8 cellular contexts compared by ENCODE assay signal in genomic region chr3:165195628-165196576, GRCh38. TPM values are rescaled to one million over a fixed set of nuclear protein-coding genes. Genes with fewer than 3 reads are reported as not detected.
DNase-seq lines count a peak whose midpoint lies in the region; ATAC-seq and TF ChIP-seq lines count a peak whose summit lies in the region.

Gene SLITRK3, minus strand, starts transcription at chr3:165196384. Its CDS starts 5,554 bp downstream, at chr3:165190830.

- TF ChIP-seq POLR2A in prostate gland (IDR thresholded peaks at IDR 0.05): no peak

- WGBS in prostate gland: 3% methylated on average over 43 of the region's 43 CpGs

- H3K4me1 ChIP-seq in prostate gland (replicated peaks): peaks cover 3% of the 10 kb centered on the region

- TF ChIP-seq CTCF in GM10248 (IDR thresholded peaks at IDR 0.05; ENCODE audit: control extremely low read depth, extremely low read depth, low read depth, missing control alignments) (no peak), prostate gland (IDR thresholded peaks at IDR 0.05) (no peak)

- peak; percentile 15 for DNase-seq in GM10248 (ENCODE audit: extremely low spot score)
- no peak for DNase-seq in SK-N-MC (ENCODE audit: low read depth, low spot score)
- peak in 27 of 42 donors; percentile 21 to 68 (median 43) for DNase-seq in head of caudate nucleus
- no peak for DNase-seq in prostate gland (ENCODE audit: low spot score)
- no peak for DNase-seq in stimulated activated CD4-positive, alpha-beta T cell treated with anti-CD3 and anti-CD28 coated beads, Interleukin-1b, Interleukin-23, amount 100 ng/mL, for 48 hours
- DNase-seq in SW 1271 (lab: John Stamatoyannopoulos, UW): no peak

- ATAC-seq in GM18511 (IDR thresholded peaks at IDR 0.05; ENCODE audit: unreplicated experiment) (no peak), GM18909 (IDR thresholded peaks at IDR 0.05; ENCODE audit: poor library complexity, unreplicated experiment) (no peak)

- H3K4me3 ChIP-seq in SK-N-MC (peak within 1 kb of the TSS; percentile 85), prostate gland (peak within 1 kb of the TSS; percentile 17 to 26)

- H3K9me3 ChIP-seq in SK-N-MC (ENCODE audit: low read depth, low read length): no peaks in the 10 kb centered on the region
- no peaks in the 10 kb centered on the region for H3K9me3 ChIP-seq in prostate gland

- CTCF ChIA-PET in GM10248 (lab: Yijun Ruan, JAX): interaction anchor here (0.7 to 3.3 kb wide), 4 partner anchors 10 to 25 kb away, joined by 3 to 25 read pairs (median 4); no protein-coding TSS in a partner anchor

- peak within 1 kb of the TSS; percentile 65 for H3K9ac ChIP-seq in SK-N-MC (ENCODE audit: insufficient read length)

- H3K36me3 ChIP-seq in SK-N-MC (ENCODE audit: insufficient read depth, low read length) (no peaks in the 10 kb centered on the region), prostate gland (no peaks in the 10 kb centered on the region)

- H3K27ac ChIP-seq in SK-N-MC (no peak within 1 kb of the TSS), prostate gland (no peak within 1 kb of the TSS)

- intact Hi-C loops in head of caudate nucleus (cut with DNase I): no loop called here
- intact Hi-C loops in prostate gland (cut with DNase I): no loop called here

- H3K27me3 ChIP-seq in prostate gland (replicated peaks; ENCODE audit: insufficient read depth): peaks cover 31% of the 10 kb centered on the region

- POLR2A ChIA-PET in GM10248 (lab: Yijun Ruan, JAX): no interaction called here

RNA-seq across cellular contexts. Expression of gene SLITRK3, which starts in this region (rescaled TPM):
- total RNA-seq in prostate gland: under 1 TPM; 0.11 to 0.50 TPM

Comparison
In these comparisons a context has a peak if more than half of its experiments do, and no peak if none do; other contexts are left out.
1. DNase-seq: peak in GM10248 (single experiment) and head of caudate nucleus (27 of 42); none in SK-N-MC (single experiment), prostate gland (single experiment), stimulated activated CD4-positive, alpha-beta T cell treated with anti-CD3 and anti-CD28 coated beads, Interleukin-1b, Interleukin-23, amount 100 ng/mL, for 48 hours (single experiment) and SW 1271 (0 of 2).